ENCODE assay signal across 9 cellular contexts in the genomic region with DNA sequence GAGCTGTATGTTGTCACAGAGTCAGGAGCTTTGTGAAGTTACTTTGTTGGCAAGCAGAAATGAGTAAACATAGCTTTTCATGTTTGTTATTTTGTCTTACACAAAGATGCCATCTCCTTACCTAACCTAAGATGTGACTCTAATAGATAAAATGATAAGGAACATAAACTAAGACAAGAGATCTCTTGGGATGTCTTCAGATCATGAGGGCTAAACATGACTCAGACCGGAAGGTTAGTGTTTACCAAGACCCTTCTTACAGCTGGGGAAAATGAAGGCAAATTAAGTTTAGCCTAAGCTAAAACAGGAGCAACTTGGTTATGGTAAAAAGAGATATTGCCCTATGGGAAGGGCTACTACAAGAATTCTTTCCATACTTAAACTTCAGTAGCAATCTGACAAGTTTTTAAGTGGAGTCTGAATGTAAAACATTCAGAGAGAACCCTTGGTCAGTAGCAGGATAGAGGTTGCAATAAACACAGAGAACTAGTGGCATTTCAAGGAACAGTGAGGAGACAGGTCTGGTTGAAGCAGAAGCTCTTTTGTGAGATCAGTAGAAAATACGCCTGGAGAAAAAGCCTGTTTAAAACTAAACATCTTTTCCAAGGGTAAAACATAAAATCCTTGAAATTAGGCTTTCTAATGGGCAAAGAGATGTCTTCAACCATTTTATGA. TPM values are rescaled to one million over a fixed set of nuclear protein-coding genes. Genes with fewer than 3 reads are reported as not detected.
DNase-seq lines count a peak whose midpoint lies in the region; ATAC-seq, FAIRE-seq and TF ChIP-seq lines count a peak whose summit lies in the region.
"Had no signal": no experiment of that assay in that cellular context is flagged by ENCODE, and none has a peak within 500 bp of the region (broad histone marks: within the 10 kb centered on the region; RNA-seq: fewer than 3 reads in every experiment).

No MANE protein-coding gene starts in this region.

- no peak for TF ChIP-seq RAD21 in A549 (conservative IDR thresholded peaks at IDR 0.05 in 1 of 2, IDR thresholded peaks at IDR 0.05 in 1 of 2)

- TSS peak; percentile 95 for BruUV-seq in endothelial cell of umbilical vein (replicated peaks; lab: Mats Ljungman, UMichigan)

- TF ChIP-seq CTCF in A549 (IDR thresholded peaks at IDR 0.05), result no peak
- no peak for TF ChIP-seq CTCF in endothelial cell of umbilical vein (IDR thresholded peaks at IDR 0.05; ENCODE audit: extremely low read depth in 1 of 2, insufficient read depth in 1 of 2, low read depth in 1 of 2, low read length in 2 of 2)
- TF ChIP-seq CTCF in ovary (IDR thresholded peaks at IDR 0.05), result no peak
- TF ChIP-seq CTCF in prostate gland (IDR thresholded peaks at IDR 0.05), result no peak

- no peak for TF ChIP-seq POLR2A in A549 (IDR thresholded peaks at IDR 0.05; ENCODE audit: low read length)
- no peak for TF ChIP-seq POLR2A in endothelial cell of umbilical vein (IDR thresholded peaks at IDR 0.05; ENCODE audit: low read depth, low read length)
- no peak for TF ChIP-seq POLR2A in ovary (IDR thresholded peaks at IDR 0.05)
- TF ChIP-seq POLR2A in prostate gland (IDR thresholded peaks at IDR 0.05), result no peak

- H3K9me3 ChIP-seq in A549 (no peaks in the 10 kb centered on the region), endothelial cell of umbilical vein (replicated peaks; ENCODE audit: control insufficient read depth, insufficient read depth, low read length) (no peaks in the 10 kb centered on the region), ovary (no peaks in the 10 kb centered on the region), prostate gland (no peaks in the 10 kb centered on the region)

- POLR2A ChIA-PET in A549 (lab: Yijun Ruan, JAX) (interaction anchor here (0.9 to 1.2 kb wide), 2 partner anchors 110 to 148 kb away, joined by 3 read pairs; no protein-coding TSS in a partner anchor), endothelial cell of umbilical vein (lab: Charles Lee) (no interaction called here)

- dilution Hi-C loops in endothelial cell of umbilical vein (cut with MboI; ENCODE audit: extremely low pct_ligation_motif_present, low sequenced_read_pairs), result no loop called here

- peak in 1 of 2 experiments; percentile 53 for DNase-seq in A549 (ENCODE audit: low read depth in 1 of 2, low spot score in 1 of 2)
- DNase-seq in LHCN-M2 (ENCODE audit: low read depth), result peak; percentile 49
- DNase-seq in endothelial cell of umbilical vein (ENCODE audit: low read depth, low spot score), result peak; percentile 49
- DNase-seq in ovary, result no peak
- no peak for DNase-seq in NCI-H69 (lab: John Stamatoyannopoulos, UW)
- DNase-seq in prostate gland (ENCODE audit: low spot score), result no peak
- no peak for DNase-seq in SW480 (ENCODE audit: low spot score)
- DNase-seq: activated CD4-positive, alpha-beta T cell treated with anti-CD3 and anti-CD28 coated beads, Interleukin-2, amount 10 ng/mL, durations not matched to agents 7 days and 5 days had no signal

- H3K4me3 ChIP-seq in A549, result no peak overlapping the region
- no peak overlapping the region for H3K4me3 ChIP-seq in endothelial cell of umbilical vein (replicated peaks in 1 of 3; ENCODE audit: insufficient read depth in 1 of 3, low read depth in 1 of 3, low read length in 3 of 3)
- H3K4me3 ChIP-seq in ovary, result no peak overlapping the region
- H3K4me3 ChIP-seq in prostate gland, result no peak overlapping the region

- H3K4me2 ChIP-seq in A549, result peak overlapping the region; percentile 40
- H3K4me2 ChIP-seq in endothelial cell of umbilical vein (ENCODE audit: insufficient read depth, low read length), result peak overlapping the region; percentile 33

- H2AFZ ChIP-seq in endothelial cell of umbilical vein (ENCODE audit: low read depth, low read length), result peak overlapping the region; percentile 3

- H3K27me3 ChIP-seq in endothelial cell of umbilical vein (ENCODE audit: control insufficient read depth in 2 of 2, insufficient read depth in 2 of 2, low read length in 2 of 2) (no peaks in the 10 kb centered on the region), ovary (no peaks in the 10 kb centered on the region), prostate gland (replicated peaks; ENCODE audit: insufficient read depth) (no peaks in the 10 kb centered on the region)

- H3K9me1 ChIP-seq in endothelial cell of umbilical vein (replicated peaks; ENCODE audit: control insufficient read depth, extremely low read depth, insufficient read depth, low read length), result no peaks in the 10 kb centered on the region

- WGBS in A549 (ENCODE audit: missing lambda C conversion rate), result 42% methylated on average over 2 of the region's 2 CpGs
- 45 to 56% (median 47%) methylated on average over 2 of the region's 2 CpGs for WGBS in ovary, 3 donors
- 77% methylated on average over 2 of the region's 2 CpGs for WGBS in prostate gland

- no peak for TF ChIP-seq EP300 in A549 (IDR thresholded peaks at IDR 0.05)
- TF ChIP-seq EP300 in ovary (IDR thresholded peaks at IDR 0.05), result no peak

- H3K27ac ChIP-seq in A549, result peak overlapping the region; percentile 66 to 82
- peak overlapping the region; percentile 100 for H3K27ac ChIP-seq in endothelial cell of umbilical vein (ENCODE audit: insufficient read depth, low read depth, low read length)
- H3K27ac ChIP-seq in ovary, result peak overlapping the region in 1 of 2 donors; percentile 39
- no peak overlapping the region for H3K27ac ChIP-seq in prostate gland

- H3K36me3 ChIP-seq in endothelial cell of umbilical vein (ENCODE audit: control insufficient read depth in 2 of 2, extremely low read depth in 1 of 2, insufficient read depth in 2 of 2, low read length in 2 of 2) (no peaks in the 10 kb centered on the region), ovary (no peaks in the 10 kb centered on the region), prostate gland (no peaks in the 10 kb centered on the region)

- intact Hi-C loops in endothelial cell of umbilical vein (cut with micrococcal nuclease), result loop anchor here (1.0 to 2.0 kb wide), 6 partner anchors 8 to 263 kb away; no protein-coding TSS in a partner anchor
- intact Hi-C loops in ovary (cut with DNase I), result no loop called here
- intact Hi-C loops in prostate gland (cut with DNase I), result no loop called here

- peak overlapping the region; percentile 89 for H3K9ac ChIP-seq in endothelial cell of umbilical vein (replicated peaks; ENCODE audit: extremely low read depth, insufficient read depth, low read length)

- no peak for FAIRE-seq in A549 (lab: Jason Lieb, UNC)
- FAIRE-seq in endothelial cell of umbilical vein (lab: Jason Lieb, UNC), result no peak

- CTCF ChIA-PET in A549 (lab: Yijun Ruan, JAX) (interaction anchor here (0.6 to 0.9 kb wide), 2 partner anchors 75 to 91 kb away, joined by 3 read pairs; no protein-coding TSS in a partner anchor), endothelial cell of umbilical vein (lab: Charles Lee) (interaction anchor here (0.6 to 1.4 kb wide), 5 partner anchors 11 to 116 kb away, joined by 3 to 5 read pairs (median 3); no protein-coding TSS in a partner anchor)

- ATAC-seq in A549 (peak; percentile 54 to 55; a peak in 4 of 6 replicates), GM21360 (IDR thresholded peaks at IDR 0.05; ENCODE audit: unreplicated experiment) (peak; percentile 34)

- no peaks in the 10 kb centered on the region for H3K79me2 ChIP-seq in endothelial cell of umbilical vein (ENCODE audit: control insufficient read depth, insufficient read depth, low read length)

- no peaks in the 10 kb centered on the region for H4K20me1 ChIP-seq in endothelial cell of umbilical vein (replicated peaks; ENCODE audit: control insufficient read depth, extremely low read depth, insufficient read depth, low read length)

- peaks cover 27% of the 10 kb centered on the region for H3K4me1 ChIP-seq in A549
- H3K4me1 ChIP-seq in endothelial cell of umbilical vein (ENCODE audit: control insufficient read depth, extremely low read depth, insufficient read depth, low read length), result peaks cover 25% of the 10 kb centered on the region
- peaks cover 9% of the 10 kb centered on the region for H3K4me1 ChIP-seq in ovary (ENCODE audit: insufficient read depth)
- H3K4me1 ChIP-seq in prostate gland (replicated peaks), result no peaks in the 10 kb centered on the region

TF ChIP-seq in endothelial cell of umbilical vein, 7 proteins besides CTCF, POLR2A, EP300 and RAD21:
- no peak for TF ChIP-seq EZH2 (IDR thresholded peaks at IDR 0.05; ENCODE audit: borderline replicate concordance, low read depth, low read length, severe bottlenecking)
- TF ChIP-seq FOS (IDR thresholded peaks at IDR 0.05; ENCODE audit: borderline replicate concordance, insufficient read depth, low read length), result peak; percentile 31
- peak; percentile 40 for TF ChIP-seq JUN (IDR thresholded peaks at IDR 0.05; ENCODE audit: borderline replicate concordance, insufficient read depth, insufficient read length, low read depth)
- peak; percentile 67 for TF ChIP-seq GATA2 (IDR thresholded peaks at IDR 0.05; ENCODE audit: insufficient read depth, insufficient read length, low read depth, low read length)
- no peak for TF ChIP-seq MYC (IDR thresholded peaks at IDR 0.05; ENCODE audit: low read depth, low read length)

RNA-seq across cellular contexts. Expression of a gene that starts 29.9 kb away (rescaled TPM):
- 131 and 133 TPM in 2 replicates for polyA plus RNA-seq in A549 (2011; rRNA removed)
- 105 and 117 TPM in 2 replicates for polyA plus RNA-seq in A549 (2012; cell fraction: cytosol; rRNA removed)
- 226 and 278 TPM in 2 replicates for polyA plus RNA-seq in A549 (2012; cell fraction: nucleus; rRNA removed)
- 32.0 to 41.5 TPM (median 41.3 TPM) in 3 replicates for polyA plus RNA-seq in A549 (2017; fragmentation: RNase III; extraction: RNeasy Plus Mini Kit Qiagen cat#74134 plus additional on column Dnase treatment)
- polyA minus RNA-seq in A549 (2011; rRNA and poly(A)+ RNA removed), result 143 and 146 TPM in 2 replicates
- 11.5 and 14.9 TPM in 2 replicates for total RNA-seq in LHCN-M2 (2014; rRNA removed)
- polyA plus RNA-seq in LHCN-M2 (2012), result 25.2 TPM
- 121 and 150 TPM in 2 replicates for total RNA-seq in endothelial cell of umbilical vein
- 113 and 128 TPM in 2 replicates for polyA plus RNA-seq in endothelial cell of umbilical vein
- polyA plus RNA-seq in endothelial cell of umbilical vein (2011; cell fraction: cytosol; rRNA removed), result 241 and 247 TPM in 2 replicates
- polyA plus RNA-seq in endothelial cell of umbilical vein (2011; cell fraction: nucleus; rRNA removed), result 531 and 683 TPM in 2 replicates
- 220 and 382 TPM in 2 replicates for polyA plus RNA-seq in endothelial cell of umbilical vein (2012)
- 120 and 155 TPM in 2 replicates for polyA minus RNA-seq in endothelial cell of umbilical vein
- 310 TPM for polyA minus RNA-seq in endothelial cell of umbilical vein (2011; cell fraction: cytosol; rRNA and poly(A)+ RNA removed)
- polyA minus RNA-seq in endothelial cell of umbilical vein (2011; cell fraction: nucleus; rRNA and poly(A)+ RNA removed), result 266 and 294 TPM in 2 replicates
- 100 to 1,000 TPM; 145 to 610 (median 279) TPM for total RNA-seq in ovary
- 100 to 1,000 TPM; 124 to 139 TPM for polyA plus RNA-seq in ovary
- 100 to 1,000 TPM; 243 to 260 TPM for total RNA-seq in prostate gland

Comparison
In these comparisons a context has a peak if more than half of its experiments do, and no peak if none do; other contexts are left out.
1. DNase-seq: peak in LHCN-M2 (single experiment) and endothelial cell of umbilical vein (single experiment); none in ovary (0 of 5), NCI-H69 (single experiment), prostate gland (single experiment) and SW480 (single experiment).
2. H3K27ac ChIP-seq: peak in A549 (2 of 2) and endothelial cell of umbilical vein (single experiment); none in prostate gland (0 of 2).